Comparison of ENCODE assay signal across 1 cellular context in genomic region chr19:40718774-40719391, GRCh38.
TF ChIP-seq lines count a peak whose summit lies in the region.

No MANE protein-coding gene starts in this region.

TF ChIP-seq in H1, 55 proteins besides CTCF, POLR2A, EP300 and RAD21:
- TF ChIP-seq TBP (IDR thresholded peaks at IDR 0.05; ENCODE audit: low read depth, low read length), result no peak
- TF ChIP-seq CHD1 (IDR thresholded peaks at IDR 0.05; ENCODE audit: low read depth, low read length), result no peak
- TF ChIP-seq POLR2AphosphoS5 (IDR thresholded peaks at IDR 0.05; ENCODE audit: low read depth, low read length), result peak; percentile 37; the same call in 1 of the 2 replicates
- 0 out of 4 replicates have a peak, but pooled peaks of 1 of the 2 experiments have one; percentile 27 for TF ChIP-seq SIN3A (conservative IDR thresholded peaks at IDR 0.05 in 1 of 2, IDR thresholded peaks at IDR 0.05 in 1 of 2; ENCODE audit: low read depth in 1 of 2, low read length in 2 of 2)
TF ChIP-seq in H1: peak in this region for 2.
